ENCODE assay signal across 25 cellular contexts in the genomic region with DNA sequence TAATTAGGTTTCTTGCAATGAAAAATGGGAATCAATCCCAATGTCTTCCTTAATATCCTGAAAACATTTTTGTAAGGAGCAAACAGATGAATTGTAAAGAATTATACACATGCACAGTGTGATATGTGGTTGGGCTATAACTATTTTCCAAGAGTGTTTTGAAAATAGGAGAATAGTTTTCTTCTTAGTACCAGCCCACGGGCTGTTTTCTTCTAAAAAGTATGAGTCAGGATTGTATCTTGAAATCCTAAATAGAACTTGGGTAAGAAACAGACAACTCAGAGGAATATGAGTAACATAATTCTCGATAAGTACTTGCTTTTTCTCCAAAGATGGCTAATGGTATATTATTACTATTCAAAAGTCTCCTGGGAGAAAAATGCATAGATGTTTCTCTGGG.
"Had no signal": no experiment of that assay in that cellular context is flagged by ENCODE, and none has a peak within 500 bp of the region (broad histone marks: within the 10 kb centered on the region; RNA-seq: fewer than 3 reads in every experiment).

No MANE protein-coding gene starts in this region.

- H3K4me3 ChIP-seq: cardiac muscle cell, MG63 had no signal

- ATAC-seq: activated naive CD4-positive, alpha-beta T cell treated with anti-CD3 and anti-CD28 coated beads, Interleukin-2, amount 50 U/mL, for 72 hours; activated naive CD8-positive, alpha-beta T cell treated with anti-CD3 and anti-CD28 coated beads, Interleukin-2, amount 50 U/mL, for 24 hours; activated T-cell treated with anti-CD3 and anti-CD28 coated beads, Interleukin-2, amount 50 U/mL, for 4 hours; PC-3; T-cell had no signal

- DNase-seq: activated CD4-positive, alpha-beta memory T cell treated with anti-CD3 and anti-CD28 coated beads for 36 hours; activated CD4-positive, alpha-beta T cell treated with anti-CD3 and anti-CD28 coated beads, Interleukin-2, amount 10 ng/mL, durations not matched to agents 7 days and 5 days; activated CD4-positive, CD25-positive, alpha-beta regulatory T cell; activated CD8-positive, alpha-beta memory T cell treated with anti-CD3 and anti-CD28 coated beads for 24 hours; activated effector memory CD4-positive, alpha-beta T cell treated with anti-CD3 and anti-CD28 coated beads, Interleukin-2, amount 50 U/mL, for 16 hours; activated naive CD4-positive, alpha-beta T cell treated with Interleukin-2 at 50 U/mL for 16 hours; activated naive CD8-positive, alpha-beta T cell treated with anti-CD3 and anti-CD28 coated beads, Interleukin-2, amount 50 U/mL, for 24 hours; activated T-cell treated with anti-CD3 and anti-CD28 coated beads, Interleukin-2, amount 50 U/mL, for 4 hours; amygdala; MG63; MV-4-11; NCI-H1105; NCI-H1436; NCI-H1694 treated with DMSO at 0.1 percent for 48 hours; NCI-H2029 treated with DMSO at 0.1 percent for 48 hours; NCI-H446; NCI-H524; PC-3; SIG-M5; T-cell; T-helper 2 cell; T1000 had no signal

- H3K27ac ChIP-seq: cardiac muscle cell, VCaP had no signal
